2 cellular contexts compared by ENCODE assay signal in genomic region chr17:57136355-57136754, GRCh38.
TF ChIP-seq lines count a peak whose summit lies in the region.

No MANE protein-coding gene starts in this region.

TF ChIP-seq in H1, 55 proteins besides CTCF, POLR2A, EP300 and RAD21:
- TF ChIP-seq TAF7 (optimal IDR thresholded peaks at IDR 0.05; ENCODE audit: borderline replicate concordance, low read depth, low read length), result no peak
- TF ChIP-seq CHD7 (IDR thresholded peaks at IDR 0.05; ENCODE audit: insufficient replicate concordance, low read length), result no peak
- no peak for TF ChIP-seq CREB1 (IDR thresholded peaks at IDR 0.05)
- no peak for TF ChIP-seq RXRA (IDR thresholded peaks at IDR 0.05; ENCODE audit: insufficient read depth, low read depth, low read length)
- no peak for TF ChIP-seq YY1 (IDR thresholded peaks at IDR 0.05; ENCODE audit: low read depth, low read length)
- no peak for TF ChIP-seq EZH2 (IDR thresholded peaks at IDR 0.05; ENCODE audit: low read depth, low read length, severe bottlenecking)
- no peak for TF ChIP-seq CHD2 (IDR thresholded peaks at IDR 0.05; ENCODE audit: low read length)
- peak; percentile 85 for TF ChIP-seq SRF (IDR thresholded peaks at IDR 0.05; ENCODE audit: low read depth, low read length)

TF ChIP-seq in neural cell, 6 proteins besides CTCF, POLR2A, EP300 and RAD21:
- TF ChIP-seq POLR2AphosphoS5 (IDR thresholded peaks at IDR 0.05), result no peak
- TF ChIP-seq REST (IDR thresholded peaks at IDR 0.05; ENCODE audit: borderline replicate concordance), result no peak
- no peak for TF ChIP-seq TAF1 (IDR thresholded peaks at IDR 0.05; ENCODE audit: low read depth)
- no peak for TF ChIP-seq EZH2 (IDR thresholded peaks at IDR 0.05; ENCODE audit: borderline replicate concordance, insufficient read depth, low read length, poor library complexity, severe bottlenecking)
- no peak for TF ChIP-seq SMC3 (conservative IDR thresholded peaks at IDR 0.05; ENCODE audit: poor library complexity)
